ENCODE assay signal across 23 cellular contexts in genomic region chr9:101371813-101372212, GRCh38. TPM values are rescaled to one million over a fixed set of nuclear protein-coding genes. Genes with fewer than 3 reads are reported as not detected.
A peak's percentile ranks its signal among the peaks of the same experiment; 100 is the strongest.
DNase-seq lines count a peak whose midpoint lies in the region; ATAC-seq, FAIRE-seq and TF ChIP-seq lines count a peak whose summit lies in the region.
"Had no signal": no experiment of that assay in that cellular context is flagged by ENCODE, and none has a peak within 500 bp of the region (broad histone marks: within the 10 kb centered on the region; RNA-seq: fewer than 3 reads in every experiment).

No MANE protein-coding gene starts in this region.

- H3K4me2 ChIP-seq in A549 (no peak overlapping the region), K562 (ENCODE audit: insufficient read depth, low read length) (no peak overlapping the region)
- H3K4me2 ChIP-seq: BLaER1 treated with 17β-estradiol and CSF1 and Interleukin-3, amounts not matched to agents 10 nM and 100 nM had no signal

- FAIRE-seq in A549 (lab: Jason Lieb, UNC), result no peak
- peak; percentile 61 for FAIRE-seq in H54 (lab: Jason Lieb, UNC)
- FAIRE-seq in K562 (lab: Jason Lieb, UNC), result no peak
- FAIRE-seq: A204.1, G401.6, GM12891, GM18507 had no signal

- no peak overlapping the region for H3K9ac ChIP-seq in K562 (ENCODE audit: insufficient read depth in 1 of 2, low read depth in 2 of 2, low read length in 2 of 2)
- H3K9ac ChIP-seq: BLaER1 treated with 17β-estradiol and CSF1 and Interleukin-3, amounts not matched to agents 10 nM and 100 nM had no signal

- peak overlapping the region; percentile 60 to 69; a peak in 5 of 6 replicates for H3K27ac ChIP-seq in A549
- H3K27ac ChIP-seq in K562 (ENCODE audit: extremely low read depth, low read depth, low read length), result no peak overlapping the region
- H3K27ac ChIP-seq: BLaER1 treated with 17β-estradiol and CSF1 and Interleukin-3, amounts not matched to agents 10 nM and 100 nM; C4-2B had no signal

- in situ Hi-C loops in K562 (cut with MboI), result no loop called here

- H3K4me3 ChIP-seq in A549 (no peak overlapping the region), K562 (no peak overlapping the region)
- H3K4me3 ChIP-seq: BLaER1 treated with 17β-estradiol and CSF1 and Interleukin-3, amounts not matched to agents 10 nM and 100 nM had no signal

- no peaks in the 10 kb centered on the region for H3K79me2 ChIP-seq in K562 (ENCODE audit: control insufficient read depth, insufficient read depth, low read length)

- ATAC-seq in A549 (no peak), K562 (no peak)

- DNase-seq in A549 (ENCODE audit: low read depth in 1 of 2, low spot score in 1 of 2) (no peak), H54 (ENCODE audit: insufficient read length, low spot score) (no peak), K562 (ENCODE audit: extremely low read depth in 1 of 4, low spot score in 3 of 4) (no peak), CD1c-positive myeloid dendritic cell (ENCODE audit: extremely low spot score) (no peak), DMS53 (lab: John Stamatoyannopoulos, UW) (no peak)
- DNase-seq: 8988T; AML-193; CD4-positive, alpha-beta memory T cell; CD4-positive, CD25-positive, alpha-beta regulatory T cell; CD8-positive, alpha-beta memory T cell; COR-L47; DMS 273 treated with DMSO at 0.1 percent for 48 hours; DMS153; DMS79 treated with DMSO at 0.1 percent for 48 hours; GF-D8 had no signal

- no peaks in the 10 kb centered on the region for H4K20me1 ChIP-seq in K562 (replicated peaks; ENCODE audit: control insufficient read depth, insufficient read depth, low read length)
- H4K20me1 ChIP-seq: BLaER1 treated with 17β-estradiol and CSF1 and Interleukin-3, amounts not matched to agents 10 nM and 100 nM had no signal

- no TSS peak for BruUV-seq in K562 (replicated peaks; lab: Mats Ljungman, UMichigan)

- peaks cover 79% of the 10 kb centered on the region for H3K4me1 ChIP-seq in A549
- peaks cover 13 to 26% of the 10 kb centered on the region in 2 experiments; a peak in 4 of 5 replicates for H3K4me1 ChIP-seq in K562 (replicated peaks in 1 of 2; ENCODE audit: control insufficient read depth in 2 of 2, insufficient read depth in 2 of 2, low read length in 2 of 2)

- no peak for TF ChIP-seq EP300 in A549 (IDR thresholded peaks at IDR 0.05)
- TF ChIP-seq EP300 in K562 (IDR thresholded peaks at IDR 0.05; ENCODE audit: low read length), result no peak

- no peaks in the 10 kb centered on the region for H3K36me3 ChIP-seq in K562 (ENCODE audit: control insufficient read depth, insufficient read depth, low read length)
- H3K36me3 ChIP-seq: BLaER1 treated with 17β-estradiol and CSF1 and Interleukin-3, amounts not matched to agents 10 nM and 100 nM had no signal

- no peak for TF ChIP-seq RAD21 in A549 (conservative IDR thresholded peaks at IDR 0.05 in 1 of 2, IDR thresholded peaks at IDR 0.05 in 1 of 2)
- no peak for TF ChIP-seq RAD21 in K562 (CRISPR knock-in tag; conservative IDR thresholded peaks at IDR 0.05 in 1 of 2, IDR thresholded peaks at IDR 0.05 in 1 of 2)

- no peaks in the 10 kb centered on the region for H3K9me1 ChIP-seq in K562 (ENCODE audit: control insufficient read depth, insufficient read depth, low read length)

- TF ChIP-seq POLR2A in A549 (IDR thresholded peaks at IDR 0.05; ENCODE audit: low read length), result no peak
- TF ChIP-seq POLR2A in H54 (IDR thresholded peaks at IDR 0.05; ENCODE audit: low read depth, low read length), result no peak
- TF ChIP-seq POLR2A in K562 (conservative IDR thresholded peaks at IDR 0.05), result no peak

- H3K27me3 ChIP-seq in K562 (ENCODE audit: control insufficient read depth in 2 of 2, insufficient read depth in 2 of 2, low read length in 2 of 2), result no peaks in the 10 kb centered on the region
- H3K27me3 ChIP-seq: BLaER1 treated with 17β-estradiol and CSF1 and Interleukin-3, amounts not matched to agents 10 nM and 100 nM had no signal

- H2AFZ ChIP-seq in K562 (ENCODE audit: low read depth, low read length), result no peak overlapping the region

- 89% methylated on average over 3 of the region's 3 CpGs for WGBS in A549 (ENCODE audit: missing lambda C conversion rate)
- 79% methylated on average over 3 of the region's 3 CpGs for WGBS in K562 (ENCODE audit: insufficient coverage, low coverage, missing lambda C conversion rate)

- POLR2A ChIA-PET in A549 (lab: Yijun Ruan, JAX) (interaction anchor here (0.7 to 1.5 kb wide), 2 partner anchors 47 to 56 kb away, joined by 4 to 6 read pairs; no protein-coding TSS in a partner anchor), K562 (lab: Yijun Ruan, JAX) (interaction anchor here (0.5 to 1.7 kb wide), 3 partner anchors 10 to 115 kb away, joined by 4 to 8 read pairs (median 5); a partner anchor contains a TSS)

- intact Hi-C loops in K562 (cut with micrococcal nuclease), result no loop called here

- TF ChIP-seq CTCF in A549 (IDR thresholded peaks at IDR 0.05), result no peak
- no peak for TF ChIP-seq CTCF in K562 (IDR thresholded peaks at IDR 0.05 in 2 of 3, conservative IDR thresholded peaks at IDR 0.05 in 1 of 3; ENCODE audit: insufficient read depth in 2 of 3, low read depth in 1 of 3, low read length in 3 of 3)

- H3K9me3 ChIP-seq in A549, result 0 out of 3 replicates have a peak, but pooled peaks cover 3% of the 10 kb centered on the region
- no peaks in the 10 kb centered on the region for H3K9me3 ChIP-seq in K562 (replicated peaks; ENCODE audit: control insufficient read depth, insufficient read depth, low read depth, low read length)

- CTCF ChIA-PET in A549 (lab: Yijun Ruan, JAX) (interaction anchor here (0.6 to 3.7 kb wide), 8 partner anchors 10 to 253 kb away, joined by 3 to 30 read pairs (median 5); no protein-coding TSS in a partner anchor), K562 (lab: Yijun Ruan, JAX; ENCODE audit: low intra/inter-chr PET ratio) (no interaction called here)

RNA-seq across cellular contexts. Expression of gene BAAT, which starts 13.0 kb away (rescaled TPM):
- polyA plus RNA-seq in A549 (2011; rRNA removed) (9.1 TPM in 2 replicates), A549 (2017; fragmentation: RNase III; extraction: RNeasy Plus Mini Kit Qiagen cat#74134 plus additional on column Dnase treatment) (10.1 to 13.6 TPM (median 10.9 TPM) in 3 replicates), K562 (2011; rRNA removed) (0.17 and 0.23 TPM in 2 replicates), K562 (2014; fragmentation: Illumina TruSeq; extraction: Trizol) (0.25 and 0.33 TPM in 2 replicates), K562 (2014; fragmentation: Nextera tagmentation; extraction: Ambion mirVana) (under 1 TPM; 0.53 to 0.76 TPM), K562 (2014; rRNA removed) (0.28 and 0.88 TPM in 2 replicates)
- 1.9 and 2.3 TPM in 2 replicates for polyA plus RNA-seq in A549 (2012; cell fraction: cytosol; rRNA removed)
- 2.2 and 4.3 TPM in 2 replicates for polyA plus RNA-seq in A549 (2012; cell fraction: nucleus; rRNA removed)
- 6.2 and 6.7 TPM in 2 replicates for polyA minus RNA-seq in A549 (2011; rRNA and poly(A)+ RNA removed)
- 0.32 and 0.49 TPM in 2 replicates for total RNA-seq in K562 (2011; cell fraction: chromatin; rRNA removed; ENCODE audit: low replicate concordance)
- 0.17 and 0.39 TPM in 2 replicates for total RNA-seq in K562 (2011; cell fraction: nucleolus; rRNA removed)
- 0.22 and 0.46 TPM in 2 replicates for total RNA-seq in K562 (2011; cell fraction: nucleoplasm; rRNA removed)
- total RNA-seq in K562 (2014; rRNA removed) (0.24 and 0.32 TPM in 2 replicates), K562 (2014; rRNA removed; fragmentation: Illumina TruSeq; extraction: Trizol) (0.26 and 0.40 TPM in 2 replicates), K562 (2015; rRNA removed; fragmentation: Illumina TruSeq; extraction: Trizol) (0.25 and 0.26 TPM in 2 replicates), K562 (2021) (0.27 and 0.36 TPM in 2 replicates)
- 0.04 and 0.22 TPM in 2 replicates for polyA plus RNA-seq in K562 (2011; cell fraction: cytosol; rRNA removed)
- 0.28 and 0.67 TPM in 2 replicates for polyA plus RNA-seq in K562 (2011; cell fraction: nucleus; rRNA removed)
- polyA plus RNA-seq in K562 (2012), result 0.15 and 0.16 TPM in 2 replicates
- polyA minus RNA-seq in K562 (2011; rRNA and poly(A)+ RNA removed), result 0.14 and 0.15 TPM in 2 replicates
- polyA minus RNA-seq in K562 (2011; cell fraction: cytosol; rRNA and poly(A)+ RNA removed), result not detected in 2 replicates
- polyA minus RNA-seq in K562 (2011; cell fraction: nucleus; rRNA and poly(A)+ RNA removed), result 0.13 and 0.22 TPM in 2 replicates
- total RNA-seq: B cell; CD8-positive, alpha-beta memory T cell had no signal
- polyA plus RNA-seq: BJ had no signal

RNA-seq across cellular contexts. Expression of gene MRPL50, which starts 26.6 kb away (rescaled TPM):
- polyA plus RNA-seq in A549 (2011; rRNA removed), result 37.6 and 42.5 TPM in 2 replicates
- polyA plus RNA-seq in A549 (2012; cell fraction: cytosol; rRNA removed), result 7.7 and 8.3 TPM in 2 replicates
- 2.0 and 3.6 TPM in 2 replicates for polyA plus RNA-seq in A549 (2012; cell fraction: nucleus; rRNA removed)
- 23.7 to 24.7 TPM (median 23.9 TPM) in 3 replicates for polyA plus RNA-seq in A549 (2017; fragmentation: RNase III; extraction: RNeasy Plus Mini Kit Qiagen cat#74134 plus additional on column Dnase treatment)
- 2.1 and 2.7 TPM in 2 replicates for polyA minus RNA-seq in A549 (2011; rRNA and poly(A)+ RNA removed)
- 5.5 and 17.9 TPM in 2 replicates for total RNA-seq in K562 (2011; cell fraction: chromatin; rRNA removed; ENCODE audit: low replicate concordance)
- 3.6 and 3.8 TPM in 2 replicates for total RNA-seq in K562 (2011; cell fraction: nucleolus; rRNA removed)
- 13.2 and 25.3 TPM in 2 replicates for total RNA-seq in K562 (2011; cell fraction: nucleoplasm; rRNA removed)
- total RNA-seq in K562 (2014; rRNA removed), result 17.5 and 21.8 TPM in 2 replicates
- total RNA-seq in K562 (2014; rRNA removed; fragmentation: Illumina TruSeq; extraction: Trizol), result 37.5 and 42.5 TPM in 2 replicates
- total RNA-seq in K562 (2015; rRNA removed; fragmentation: Illumina TruSeq; extraction: Trizol), result 34.0 and 37.4 TPM in 2 replicates
- 19.7 and 21.9 TPM in 2 replicates for total RNA-seq in K562 (2021)
- polyA plus RNA-seq in K562 (2011; rRNA removed), result 34.4 and 46.7 TPM in 2 replicates
- 7.0 and 16.5 TPM in 2 replicates for polyA plus RNA-seq in K562 (2011; cell fraction: cytosol; rRNA removed)
- polyA plus RNA-seq in K562 (2011; cell fraction: nucleus; rRNA removed), result 13.0 and 22.6 TPM in 2 replicates
- 10.1 and 18.7 TPM in 2 replicates for polyA plus RNA-seq in K562 (2012)
- 31.9 and 36.9 TPM in 2 replicates for polyA plus RNA-seq in K562 (2014; fragmentation: Illumina TruSeq; extraction: Trizol)
- polyA plus RNA-seq in K562 (2014; fragmentation: Nextera tagmentation; extraction: Ambion mirVana), result 100 to 1,000 TPM in 1 of 2 experiments, 10 to 100 TPM in 1; 80.1 to 107 TPM
- polyA plus RNA-seq in K562 (2014; rRNA removed), result 20.4 and 26.8 TPM in 2 replicates
- 11.0 and 14.4 TPM in 2 replicates for polyA minus RNA-seq in K562 (2011; rRNA and poly(A)+ RNA removed)
- 3.0 and 3.5 TPM in 2 replicates for polyA minus RNA-seq in K562 (2011; cell fraction: cytosol; rRNA and poly(A)+ RNA removed)
- polyA minus RNA-seq in K562 (2011; cell fraction: nucleus; rRNA and poly(A)+ RNA removed), result 9.3 and 20.3 TPM in 2 replicates

RNA-seq across cellular contexts. Expression of gene ZNF189, which starts 26.8 kb away (rescaled TPM):
- polyA plus RNA-seq in A549 (2011; rRNA removed) (13.9 and 14.0 TPM in 2 replicates), A549 (2017; fragmentation: RNase III; extraction: RNeasy Plus Mini Kit Qiagen cat#74134 plus additional on column Dnase treatment) (8.3 to 9.6 TPM (median 8.8 TPM) in 3 replicates), K562 (2011; rRNA removed) (4.7 and 6.0 TPM in 2 replicates), K562 (2014; fragmentation: Illumina TruSeq; extraction: Trizol) (9.0 and 10.7 TPM in 2 replicates), K562 (2014; fragmentation: Nextera tagmentation; extraction: Ambion mirVana) (1 to 10 TPM; 2.4 to 3.5 TPM), K562 (2014; rRNA removed) (6.4 TPM in 2 replicates)
- 1.2 and 1.3 TPM in 2 replicates for polyA plus RNA-seq in A549 (2012; cell fraction: cytosol; rRNA removed)
- 1.3 and 2.3 TPM in 2 replicates for polyA plus RNA-seq in A549 (2012; cell fraction: nucleus; rRNA removed)
- polyA minus RNA-seq in A549 (2011; rRNA and poly(A)+ RNA removed), result 5.4 and 6.5 TPM in 2 replicates
- total RNA-seq in K562 (2011; cell fraction: chromatin; rRNA removed; ENCODE audit: low replicate concordance), result 6.8 and 22.2 TPM in 2 replicates
- total RNA-seq in K562 (2011; cell fraction: nucleolus; rRNA removed), result 4.7 and 6.1 TPM in 2 replicates
- total RNA-seq in K562 (2011; cell fraction: nucleoplasm; rRNA removed), result 7.3 and 9.5 TPM in 2 replicates
- total RNA-seq in K562 (2014; rRNA removed) (6.1 and 6.3 TPM in 2 replicates), K562 (2014; rRNA removed; fragmentation: Illumina TruSeq; extraction: Trizol) (12.8 and 13.7 TPM in 2 replicates), K562 (2015; rRNA removed; fragmentation: Illumina TruSeq; extraction: Trizol) (15.3 and 15.6 TPM in 2 replicates), K562 (2021) (7.4 and 8.5 TPM in 2 replicates)
- polyA plus RNA-seq in K562 (2011; cell fraction: cytosol; rRNA removed), result 0.76 and 2.4 TPM in 2 replicates
- 5.0 and 5.7 TPM in 2 replicates for polyA plus RNA-seq in K562 (2011; cell fraction: nucleus; rRNA removed)
- 5.9 and 7.2 TPM in 2 replicates for polyA plus RNA-seq in K562 (2012)
- polyA minus RNA-seq in K562 (2011; rRNA and poly(A)+ RNA removed), result 10.9 and 16.2 TPM in 2 replicates
- 2.3 and 3.6 TPM in 2 replicates for polyA minus RNA-seq in K562 (2011; cell fraction: cytosol; rRNA and poly(A)+ RNA removed)
- polyA minus RNA-seq in K562 (2011; cell fraction: nucleus; rRNA and poly(A)+ RNA removed), result 9.2 and 19.4 TPM in 2 replicates
